ENCODE assay signal across 28 cellular contexts in genomic region chr4:21544410-21544809, GRCh38.
DNase-seq lines count a peak whose midpoint lies in the region; ATAC-seq, FAIRE-seq and TF ChIP-seq lines count a peak whose summit lies in the region.
"Had no signal": no experiment of that assay in that cellular context is flagged by ENCODE, and none has a peak within 500 bp of the region (broad histone marks: within the 10 kb centered on the region; RNA-seq: fewer than 3 reads in every experiment).

No MANE protein-coding gene starts in this region.

- DNase-seq in adrenal gland: peak; percentile 20 to 59 (median 37)
- peak; percentile 17 for DNase-seq in iPS-NIHi7 (ENCODE audit: extremely low spot score)
- no peak for DNase-seq in pancreas
- no peak for DNase-seq in stimulated activated CD4-positive, alpha-beta T cell treated with anti-CD3 and anti-CD28 coated beads, Interleukin-2, amount 100 ng/mL, for 24 hours
- DNase-seq in left ventricle myocardium superior: no peak
- DNase-seq in NCI-H2227 (lab: John Stamatoyannopoulos, UW; ENCODE audit: unreplicated experiment): no peak
- DNase-seq: ACHN; activated CD8-positive, alpha-beta memory T cell treated with anti-CD3 and anti-CD28 coated beads, Interleukin-2, amount 10 ng/mL, durations not matched to agents 7 days and 5 days; activated gamma-delta T cell; activated T-cell treated with anti-CD3 and anti-CD28 coated beads, Interleukin-2, amount 50 U/mL, for 4 hours; CD8-positive, alpha-beta T cell; central memory CD4-positive, alpha-beta T cell; esophagus squamous epithelium; foreskin keratinocyte; heart left ventricle; left cardiac atrium; NCI-H1048; NCI-H1694; PC-9; stimulated activated CD4-positive, alpha-beta T cell treated with anti-CD3 and anti-CD28 coated beads, Interleukin-4, amount 100 ng/mL, for 4 hours; T-helper 17 cell; trophoblast cell had no signal

- no peak overlapping the region for H3K4me3 ChIP-seq in HUES48 (ENCODE audit: low read depth, low read length)
- H3K4me3 ChIP-seq in adrenal gland: no peak overlapping the region
- no peak overlapping the region for H3K4me3 ChIP-seq in pancreas
- H3K4me3 ChIP-seq: esophagus squamous epithelium, heart left ventricle, PC-9, prostate gland had no signal

- no peak overlapping the region for H3K9ac ChIP-seq in HUES48 (ENCODE audit: low read depth, low read length)

- TF ChIP-seq CTCF in adrenal gland (IDR thresholded peaks at IDR 0.05) (no peak), pancreas (IDR thresholded peaks at IDR 0.05) (no peak)

- TF ChIP-seq POLR2A in adrenal gland (IDR thresholded peaks at IDR 0.05): no peak

- intact Hi-C loops in adrenal gland (cut with DNase I): no loop called here
- intact Hi-C loops in pancreas (cut with DNase I): no loop called here
- intact Hi-C loops in left ventricle myocardium superior (cut with micrococcal nuclease): no loop called here

- H3K9me3 ChIP-seq in HUES48 (ENCODE audit: control insufficient read depth, insufficient read depth, low read length) (no peaks in the 10 kb centered on the region), adrenal gland (replicated peaks in 1 of 3) (no peaks in the 10 kb centered on the region), pancreas (no peaks in the 10 kb centered on the region)
- H3K9me3 ChIP-seq: esophagus squamous epithelium, prostate gland had no signal

- FAIRE-seq in pancreas (lab: Jason Lieb, UNC): no peak
- FAIRE-seq: TTC549 had no signal

- ATAC-seq in pancreas (peak in 3 of 4 donors; percentile 22 to 76 (median 70)), left ventricle myocardium superior (no peak), HG02840 (IDR thresholded peaks at IDR 0.05; ENCODE audit: low FRiP score, unreplicated experiment) (no peak)
- ATAC-seq: activated CD8-positive, alpha-beta memory T cell treated with anti-CD3 and anti-CD28 coated beads, Interleukin-2, amount 10 ng/mL, durations not matched to agents 7 days and 5 days; activated T-cell treated with anti-CD3 and anti-CD28 coated beads, Interleukin-2, amount 50 U/mL, for 4 hours; CD8-positive, alpha-beta T cell; foreskin keratinocyte; heart left ventricle; SK-N-SH treated with all-trans-retinoic acid at 6 μM for 48 hours; stimulated activated effector memory CD8-positive, alpha-beta T cell treated with anti-CD3 and anti-CD28 coated beads, Interleukin-12 subunit alpha, Interleukin-12 subunit beta, amount 100 ng/mL, for 72 hours; T-helper 17 cell had no signal

- H3K27ac ChIP-seq in HUES48 (ENCODE audit: low read depth, low read length) (peak overlapping the region; percentile 1), adrenal gland (no peak overlapping the region), pancreas (no peak overlapping the region)
- H3K27ac ChIP-seq: esophagus squamous epithelium, foreskin keratinocyte, heart left ventricle, PC-9, prostate gland had no signal

- H3K36me3 ChIP-seq in HUES48 (ENCODE audit: control insufficient read depth, insufficient read depth, low read length): no peaks in the 10 kb centered on the region
- H3K36me3 ChIP-seq in adrenal gland (replicated peaks in 1 of 2): no peaks in the 10 kb centered on the region
- H3K36me3 ChIP-seq in pancreas: no peaks in the 10 kb centered on the region
- H3K36me3 ChIP-seq: esophagus squamous epithelium, heart left ventricle, prostate gland had no signal

- WGBS in adrenal gland, 4 donors: 0 to 5% (median 2%) methylated on average over 1 of the region's 1 CpG
- WGBS in pancreas, 2 donors: 2 to 4% methylated on average over 1 of the region's 1 CpG

- H3K4me1 ChIP-seq in HUES48 (ENCODE audit: control insufficient read depth, insufficient read depth, low read length) (peaks cover 24% of the 10 kb centered on the region), adrenal gland (replicated peaks in 1 of 2) (peaks cover 0 to 9% of the 10 kb centered on the region in 2 donors), pancreas (no peaks in the 10 kb centered on the region)
- H3K4me1 ChIP-seq: esophagus squamous epithelium, foreskin keratinocyte, heart left ventricle, prostate gland had no signal

- H3K27me3 ChIP-seq in HUES48 (ENCODE audit: control insufficient read depth, insufficient read depth, low read length) (peaks cover 15% of the 10 kb centered on the region), adrenal gland (no peaks in the 10 kb centered on the region), pancreas (no peaks in the 10 kb centered on the region)
- H3K27me3 ChIP-seq: esophagus squamous epithelium, foreskin keratinocyte, heart left ventricle had no signal

Comparison
In these comparisons a context has a peak if more than half of its experiments do, and no peak if none do; other contexts are left out.
1. DNase-seq: peak in adrenal gland (7 of 7) and iPS-NIHi7 (single experiment); none in pancreas (0 of 6), stimulated activated CD4-positive, alpha-beta T cell treated with anti-CD3 and anti-CD28 coated beads, Interleukin-2, amount 100 ng/mL, for 24 hours (0 of 2), left ventricle myocardium superior (single experiment) and NCI-H2227 (single experiment).
2. ATAC-seq: peak in pancreas (3 of 4); none in left ventricle myocardium superior (single experiment) and HG02840 (single experiment).